In the genomic region with DNA sequence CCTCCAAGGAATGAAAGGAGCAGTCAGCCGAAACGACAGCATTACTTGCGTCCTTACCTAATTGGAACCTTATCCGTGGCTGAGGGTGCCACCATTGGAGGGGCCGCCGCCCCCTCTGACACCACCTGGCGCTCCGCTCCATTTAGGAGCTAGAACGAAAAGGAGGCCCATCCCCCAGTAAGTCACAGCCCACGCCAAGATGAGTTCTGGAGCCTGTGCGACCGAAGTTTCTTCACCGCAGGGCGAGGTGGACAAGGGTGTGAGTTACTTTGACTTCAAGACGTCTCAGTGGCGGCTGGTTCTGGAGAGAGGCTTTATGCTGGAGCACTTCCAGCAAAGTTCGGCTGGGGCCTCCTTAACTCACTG, we compare ENCODE assay signal across 8 cellular contexts. TPM values are rescaled to one million over a fixed set of nuclear protein-coding genes. Genes with fewer than 3 reads are reported as not detected.
A peak's percentile ranks its signal among the peaks of the same experiment; 100 is the strongest.
DNase-seq lines count a peak whose midpoint lies in the region; TF ChIP-seq lines count a peak whose summit lies in the region.

No MANE protein-coding gene starts in this region.

- peaks cover 15% of the 10 kb centered on the region for H3F3A ChIP-seq in GM23248 (ENCODE audit: insufficient read depth)

- no peak for TF ChIP-seq EP300 in stomach (IDR thresholded peaks at IDR 0.05)

- in situ Hi-C loops in GM23248 (cut with MboI), result no loop called here

- no peak for TF ChIP-seq POLR2A in erythroblast (IDR thresholded peaks at IDR 0.05; ENCODE audit: low read length)
- TF ChIP-seq POLR2A in stomach (IDR thresholded peaks at IDR 0.05), result no peak

- H3K9me3 ChIP-seq in GM23248 (ENCODE audit: low read depth) (no peaks in the 10 kb centered on the region), stomach (no peaks in the 10 kb centered on the region)

- 1% methylated on average over 16 to 17 of the region's 17 CpGs for WGBS in GM23248 (ENCODE audit: low coverage in 1 of 2, low lambda C conversion rate in 2 of 2, missing lambda C conversion rate in 2 of 2), 2 experiments
- WGBS in stomach, 5 donors, result 0 to 1% (median 1%) methylated on average over 16 to 17 of the region's 17 CpGs

- H4K20me1 ChIP-seq in GM23248 (ENCODE audit: insufficient read depth), result no peaks in the 10 kb centered on the region

- H3K27ac ChIP-seq in GM23248 (peak overlapping the region; percentile 94), stomach (peak overlapping the region; percentile 97 to 100 (median 99))

- no peak for TF ChIP-seq CTCF in GM10266 (IDR thresholded peaks at IDR 0.05; ENCODE audit: control insufficient read depth, insufficient read depth, low read depth, missing control alignments)
- TF ChIP-seq CTCF in stomach (IDR thresholded peaks at IDR 0.05), result no peak

- peak overlapping the region; percentile 55 for H2AFZ ChIP-seq in GM23248

- DNase-seq in GM10266 (ENCODE audit: extremely low spot score) (peak; percentile 57), GM23248 (peak; percentile 79), LoVo (ENCODE audit: low spot score) (peak; percentile 24), erythroblast (lab: John Stamatoyannopoulos, UW) (peak; percentile 83 to 85), myocyte (ENCODE audit: low read depth) (peak; percentile 57), stomach (peak; percentile 57), middle frontal gyrus (ENCODE audit: extremely low spot score, low spot score) (no peak)
- DNase-seq in activated CD8-positive, alpha-beta memory T cell treated with anti-CD3 and anti-CD28 coated beads, Interleukin-2, amount 50 U/mL, for 48 hours, result peak; percentile 81

- H3K4me2 ChIP-seq in GM23248 (ENCODE audit: unreplicated experiment), result peak overlapping the region; percentile 92

- H3K36me3 ChIP-seq in GM23248 (ENCODE audit: low read depth) (no peaks in the 10 kb centered on the region), stomach (no peaks in the 10 kb centered on the region)

- H3K9ac ChIP-seq in GM23248, result peak overlapping the region; percentile 97

- H3K4me1 ChIP-seq in GM23248 (ENCODE audit: insufficient read depth) (peaks cover 19% of the 10 kb centered on the region), stomach (peaks cover 31 to 64% (median 44%) of the 10 kb centered on the region in 4 donors)

- H3K27me3 ChIP-seq in GM23248 (replicated peaks; ENCODE audit: insufficient read depth), result no peaks in the 10 kb centered on the region
- H3K27me3 ChIP-seq in stomach, result no peaks in the 10 kb centered on the region

- H3K4me3 ChIP-seq in GM23248 (peak overlapping the region; percentile 99), stomach (peak overlapping the region; percentile 66 to 93 (median 86))

- peaks cover 47% of the 10 kb centered on the region for H3K79me2 ChIP-seq in GM23248 (ENCODE audit: insufficient read depth)

- H3K9me2 ChIP-seq in GM23248 (ENCODE audit: insufficient read depth), result no peaks in the 10 kb centered on the region

- intact Hi-C loops in stomach (cut with DNase I; ENCODE audit: low total_unique reads), result no loop called here

RNA-seq across cellular contexts. Expression of gene IRF2, which starts 0.7 kb away (rescaled TPM):
- total RNA-seq in GM23248 (2014; rRNA removed; shearing (Covaris generic)), result 14.2 and 15.4 TPM in 2 replicates
- polyA plus RNA-seq in GM23248 (2016; fragmentation: Nextera tagmentation; extraction: Ambion mirVana), result 12.7 and 12.8 TPM in 2 replicates
- total RNA-seq in myocyte, result 16.3 and 19.1 TPM in 2 replicates
- polyA plus RNA-seq in myocyte (2012), result 9.7 TPM
- 100 to 1,000 TPM in 2 of 5 donors, 10 to 100 TPM in 2, 1 to 10 TPM in 1; 5.5 to 253 (median 45.4) TPM for total RNA-seq in stomach
- 10 to 100 TPM; 18.3 to 30.4 (median 20.4) TPM for polyA plus RNA-seq in stomach
